Comparison of ENCODE assay signal across 1 cellular context in genomic region chr14:19949218-19949617, GRCh38.
TF ChIP-seq lines count a peak whose summit lies in the region.

No MANE protein-coding gene starts in this region.

TF ChIP-seq in SK-N-SH, 30 proteins besides CTCF, POLR2A, EP300 and RAD21 (continued from another document):
- TF ChIP-seq MXI1 (IDR thresholded peaks at IDR 0.05; ENCODE audit: low read depth, low read length) (no peak), NRF1 (IDR thresholded peaks at IDR 0.05; ENCODE audit: low read depth, low read length) (no peak), CHD2 (IDR thresholded peaks at IDR 0.05; ENCODE audit: low read length, partially characterized antibody) (no peak), POLR2AphosphoS5 (IDR thresholded peaks at IDR 0.05; ENCODE audit: low read depth, low read length) (no peak), RFX5 (IDR thresholded peaks at IDR 0.05; ENCODE audit: low read length) (no peak), ELF1 (IDR thresholded peaks at IDR 0.05) (no peak), EZH2phosphoT487 (IDR thresholded peaks at IDR 0.05; ENCODE audit: borderline replicate concordance, low read depth) (no peak), IRF3 (IDR thresholded peaks at IDR 0.05; ENCODE audit: low read depth, low read length) (no peak), GATA2 (CRISPR knock-in tag; IDR thresholded peaks at IDR 0.05) (no peak), RXRA (IDR thresholded peaks at IDR 0.05; ENCODE audit: borderline replicate concordance, low read depth) (no peak), MAX (IDR thresholded peaks at IDR 0.05; ENCODE audit: low read depth) (no peak), MEF2A (IDR thresholded peaks at IDR 0.05; ENCODE audit: borderline replicate concordance, low read depth) (no peak), SMC3 (IDR thresholded peaks at IDR 0.05; ENCODE audit: low read depth, low read length) (no peak), REST (IDR thresholded peaks at IDR 0.05; ENCODE audit: low read depth, low read length) (no peak), FOSL2 (IDR thresholded peaks at IDR 0.05; ENCODE audit: borderline replicate concordance, low read depth) (no peak), FOXJ3 (CRISPR knock-in tag; IDR thresholded peaks at IDR 0.05) (no peak), YY1 (IDR thresholded peaks at IDR 0.05; ENCODE audit: low read depth) (no peak), RCOR1 (IDR thresholded peaks at IDR 0.05; ENCODE audit: low read length) (no peak), TEAD4 (IDR thresholded peaks at IDR 0.05; ENCODE audit: borderline replicate concordance, insufficient read depth) (no peak)
TF ChIP-seq in SK-N-SH: peak in this region for 0.
